Comparison of ENCODE assay signal across 16 cellular contexts in the genomic region with DNA sequence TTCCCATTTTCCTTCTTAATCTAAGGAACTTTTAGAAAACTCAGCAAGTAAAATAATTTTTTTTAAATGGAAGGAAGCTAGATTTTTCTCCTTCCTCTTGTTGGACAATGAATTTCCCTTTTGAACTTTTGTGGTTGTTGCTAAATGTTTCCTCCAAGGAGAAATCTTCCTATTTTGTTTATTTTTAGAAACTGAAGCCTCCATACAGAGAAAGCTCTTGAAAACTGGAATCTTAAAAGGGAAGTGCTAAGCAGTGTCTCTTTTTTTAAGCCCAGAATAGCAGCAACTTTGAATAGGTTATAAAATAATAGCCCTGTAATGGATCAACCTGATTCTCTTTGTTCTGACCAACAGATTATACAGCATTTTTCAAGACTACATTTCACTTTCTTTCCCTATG. TPM values are rescaled to one million over a fixed set of nuclear protein-coding genes. Genes with fewer than 3 reads are reported as not detected.
"Had no signal": no experiment of that assay in that cellular context is flagged by ENCODE, and none has a peak within 500 bp of the region (broad histone marks: within the 10 kb centered on the region; RNA-seq: fewer than 3 reads in every experiment).

No MANE protein-coding gene starts in this region.

- H3K9me3 ChIP-seq: pancreas, tibial nerve had no signal

- ATAC-seq: activated CD8-positive, alpha-beta T cell treated with anti-CD3 and anti-CD28 coated beads, Interleukin-2, amount 10 ng/mL, durations not matched to agents 7 days and 5 days; activated naive CD8-positive, alpha-beta T cell treated with anti-CD3 and anti-CD28 coated beads, Interleukin-2, amount 50 U/mL, for 24 hours; stimulated activated memory B cell treated with anti-CD40 and anti-IgM and Interleukin-4, amounts not matched to agents 10 μg/mL and 1 μg/mL and 100 μg/mL, for 72 hours; WTC11 had no signal

- DNase-seq: activated CD4-positive, alpha-beta T cell treated with anti-CD3 and anti-CD28 coated beads for 48 hours; activated CD8-positive, alpha-beta memory T cell treated with anti-CD3 and anti-CD28 coated beads, Interleukin-2, amount 50 U/mL, for 48 hours; activated CD8-positive, alpha-beta T cell treated with anti-CD3 and anti-CD28 coated beads, Interleukin-2, amount 10 ng/mL, durations not matched to agents 7 days and 5 days; activated naive CD4-positive, alpha-beta T cell; activated naive CD8-positive, alpha-beta T cell treated with anti-CD3 and anti-CD28 coated beads, Interleukin-2, amount 50 U/mL, for 24 hours; central memory CD4-positive, alpha-beta T cell; cortex of kidney; effector memory CD4-positive, alpha-beta T cell; glutamatergic neuron; mesendoderm; pancreas; T-helper 1 cell had no signal

- H3K27ac ChIP-seq: epithelial cell of prostate, pancreas had no signal

- H3K4me3 ChIP-seq: pancreas, tibial nerve had no signal

- H3K36me3 ChIP-seq: pancreas, tibial nerve had no signal

- H3K27me3 ChIP-seq: pancreas, tibial nerve had no signal

- H3K4me1 ChIP-seq: pancreas had no signal

RNA-seq across cellular contexts. Expression of a gene that starts 15.1 kb away (rescaled TPM):
- total RNA-seq: activated CD8-positive, alpha-beta T cell treated with anti-CD3 and anti-CD28 coated beads, Interleukin-2, amount 10 ng/mL, durations not matched to agents 7 days and 5 days had no signal
